ENCODE assay signal across 13 cellular contexts in the genomic region with DNA sequence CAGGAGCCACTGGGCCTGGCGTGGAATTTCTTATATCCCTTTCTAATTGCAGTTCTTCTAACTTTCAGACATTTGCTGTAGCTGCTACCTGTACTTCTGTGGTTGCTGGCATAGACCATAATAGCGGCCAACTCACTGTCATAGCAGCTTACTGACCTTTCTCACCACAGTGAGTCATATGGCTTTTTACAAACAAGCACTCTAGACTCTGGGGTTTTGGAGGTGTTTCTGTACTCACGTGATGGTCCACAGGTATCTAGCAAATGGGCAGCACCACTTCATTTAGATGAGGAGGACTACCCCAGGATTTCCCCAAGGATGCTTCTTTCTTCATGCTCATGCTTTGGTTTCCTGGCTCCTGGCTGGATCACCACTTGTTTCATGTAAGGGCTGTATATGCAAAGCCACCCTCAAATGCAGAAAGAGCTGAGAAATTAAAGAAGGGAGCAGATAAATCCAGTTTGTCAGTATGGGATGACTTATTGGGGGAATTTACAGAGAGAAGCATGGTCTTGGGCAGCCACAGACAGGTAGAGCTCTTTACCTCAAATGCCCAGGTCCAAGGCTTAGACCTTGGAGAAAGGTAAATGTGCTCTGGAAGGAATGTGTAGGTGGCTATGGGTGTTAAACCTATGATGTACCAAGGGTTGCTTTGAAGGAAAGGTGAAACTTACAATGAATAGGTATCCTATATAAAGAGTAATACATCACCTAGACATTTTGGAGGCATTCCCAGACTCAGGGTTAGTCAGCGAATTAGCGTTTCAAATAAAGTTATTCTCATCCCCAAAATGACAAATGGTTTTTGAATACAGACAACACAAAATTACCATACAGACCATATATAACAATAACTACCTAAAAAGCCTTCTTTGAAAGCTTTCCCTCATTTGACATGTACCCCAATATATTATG. TPM values are rescaled to one million over a fixed set of nuclear protein-coding genes. Genes with fewer than 3 reads are reported as not detected.
DNase-seq lines count a peak whose midpoint lies in the region; ATAC-seq, FAIRE-seq and TF ChIP-seq lines count a peak whose summit lies in the region.
"Had no signal": no experiment of that assay in that cellular context is flagged by ENCODE, and none has a peak within 500 bp of the region (broad histone marks: within the 10 kb centered on the region; RNA-seq: fewer than 3 reads in every experiment).

No MANE protein-coding gene starts in this region.

- H3K4me3 ChIP-seq in NB4 (ENCODE audit: low read depth, low read length): no peak overlapping the region
- H3K4me3 ChIP-seq: sigmoid colon, SJCRH30 had no signal

- peak; percentile 40 to 81 for ATAC-seq in activated naive CD4-positive, alpha-beta T cell treated with anti-CD3 and anti-CD28 coated beads, Interleukin-2, amount 50 U/mL, for 72 hours
- no peak for ATAC-seq in HG02970 (IDR thresholded peaks at IDR 0.05; ENCODE audit: low FRiP score, unreplicated experiment)
- no peak for ATAC-seq in GM21360 (IDR thresholded peaks at IDR 0.05; ENCODE audit: unreplicated experiment)

- no peak for TF ChIP-seq POLR2A in NB4 (IDR thresholded peaks at IDR 0.05; ENCODE audit: extremely low read depth, insufficient read length)

- no peak overlapping the region for H3K27ac Mint-ChIP-seq in activated naive CD4-positive, alpha-beta T cell treated with anti-CD3 and anti-CD28 coated beads, Interleukin-2, amount 50 U/mL, for 72 hours
- no peak overlapping the region for H3K27ac Mint-ChIP-seq in activated naive CD4-positive, alpha-beta T cell treated with anti-CD3 and anti-CD28 coated beads for 36 hours

- H3K4me3 Mint-ChIP-seq in activated naive CD4-positive, alpha-beta T cell treated with anti-CD3 and anti-CD28 coated beads for 36 hours: no peak overlapping the region

- no peak for DNase-seq in activated naive CD4-positive, alpha-beta T cell treated with anti-CD3 and anti-CD28 coated beads, Interleukin-2, amount 50 U/mL, for 72 hours (ENCODE audit: low spot score in 2 of 2)
- no peak for DNase-seq in activated naive CD4-positive, alpha-beta T cell treated with anti-CD3 and anti-CD28 coated beads for 36 hours
- peak; percentile 20 for DNase-seq in NB4 (ENCODE audit: low read depth)
- DNase-seq in fibroblast of gingiva (ENCODE audit: low read depth): peak; percentile 31
- DNase-seq in urothelium cell line (ENCODE audit: low spot score): peak; percentile 83
- no peak for DNase-seq in stimulated activated CD4-positive, alpha-beta T cell treated with anti-CD3 and anti-CD28 coated beads, Interleukin-2, amount 100 ng/mL, for 24 hours
- DNase-seq: anterior cingulate cortex, mesendoderm, NCI-H2029 treated with DMSO at 0.1 percent for 48 hours, sigmoid colon, SJCRH30 had no signal

- peak; percentile 46 for FAIRE-seq in urothelium cell line (lab: Jason Lieb, UNC)

- intact Hi-C loops in activated naive CD4-positive, alpha-beta T cell treated with anti-CD3 and anti-CD28 coated beads for 36 hours (cut with micrococcal nuclease): no loop called here

- no peaks in the 10 kb centered on the region for H3K4me1 Mint-ChIP-seq in activated naive CD4-positive, alpha-beta T cell treated with anti-CD3 and anti-CD28 coated beads for 36 hours (ENCODE audit: low read depth)

- no peaks in the 10 kb centered on the region for H3K9me3 Mint-ChIP-seq in activated naive CD4-positive, alpha-beta T cell treated with anti-CD3 and anti-CD28 coated beads, Interleukin-2, amount 50 U/mL, for 72 hours
- H3K9me3 Mint-ChIP-seq in activated naive CD4-positive, alpha-beta T cell treated with anti-CD3 and anti-CD28 coated beads for 36 hours: no peaks in the 10 kb centered on the region

- no peak for TF ChIP-seq CTCF in NB4 (IDR thresholded peaks at IDR 0.05; ENCODE audit: low read depth, low read length)

- no peaks in the 10 kb centered on the region for H3K27me3 Mint-ChIP-seq in activated naive CD4-positive, alpha-beta T cell treated with anti-CD3 and anti-CD28 coated beads for 36 hours (ENCODE audit: low read depth)

- H3K36me3 Mint-ChIP-seq in activated naive CD4-positive, alpha-beta T cell treated with anti-CD3 and anti-CD28 coated beads, Interleukin-2, amount 50 U/mL, for 72 hours: no peaks in the 10 kb centered on the region
- H3K36me3 Mint-ChIP-seq in activated naive CD4-positive, alpha-beta T cell treated with anti-CD3 and anti-CD28 coated beads for 36 hours (ENCODE audit: low read depth): no peaks in the 10 kb centered on the region

- CTCF ChIA-PET in activated naive CD4-positive, alpha-beta T cell treated with anti-CD3 and anti-CD28 coated beads for 36 hours (lab: Charles Lee): no interaction called here

RNA-seq across cellular contexts. Expression of a gene that starts 15.9 kb away (rescaled TPM):
- 10 to 100 TPM; 14.4 to 20.0 TPM for total RNA-seq in activated naive CD4-positive, alpha-beta T cell treated with anti-CD3 and anti-CD28 coated beads, Interleukin-2, amount 50 U/mL, for 72 hours
- total RNA-seq in activated naive CD4-positive, alpha-beta T cell treated with anti-CD3 and anti-CD28 coated beads for 36 hours: 10 to 100 TPM in 1 of 2 experiments, 1 to 10 TPM in 1; 9.8 to 10.8 TPM

RNA-seq across cellular contexts. Expression of a gene that starts 16.9 kb away (rescaled TPM):
- 1 to 10 TPM in 1 of 2 donors, under 1 TPM in 1; 0.82 to 1.6 TPM for total RNA-seq in activated naive CD4-positive, alpha-beta T cell treated with anti-CD3 and anti-CD28 coated beads, Interleukin-2, amount 50 U/mL, for 72 hours
- under 1 TPM; 0.48 to 0.57 TPM for total RNA-seq in activated naive CD4-positive, alpha-beta T cell treated with anti-CD3 and anti-CD28 coated beads for 36 hours

Comparison
In these comparisons a context has a peak if more than half of its experiments do, and no peak if none do; other contexts are left out.
1. ATAC-seq: peak in activated naive CD4-positive, alpha-beta T cell treated with anti-CD3 and anti-CD28 coated beads, Interleukin-2, amount 50 U/mL, for 72 hours (2 of 2); none in HG02970 (single experiment) and GM21360 (single experiment).
2. DNase-seq: peak in NB4 (single experiment), fibroblast of gingiva (single experiment) and urothelium cell line (single experiment); none in activated naive CD4-positive, alpha-beta T cell treated with anti-CD3 and anti-CD28 coated beads, Interleukin-2, amount 50 U/mL, for 72 hours (0 of 2), activated naive CD4-positive, alpha-beta T cell treated with anti-CD3 and anti-CD28 coated beads for 36 hours (single experiment) and stimulated activated CD4-positive, alpha-beta T cell treated with anti-CD3 and anti-CD28 coated beads, Interleukin-2, amount 100 ng/mL, for 24 hours (0 of 2).